Comparison of ENCODE assay signal across 21 cellular contexts in genomic region chr10:50358411-50358810, GRCh38.
"Had no signal": no experiment of that assay in that cellular context is flagged by ENCODE, and none has a peak within 500 bp of the region (broad histone marks: within the 10 kb centered on the region; RNA-seq: fewer than 3 reads in every experiment).

No MANE protein-coding gene starts in this region.

- H3K4me3 ChIP-seq: coronary artery, esophagus muscularis mucosa, gastrocnemius medialis, heart right ventricle, lung, pancreas, stomach had no signal

- ATAC-seq: gastrocnemius medialis, heart right ventricle, pancreas, right cardiac atrium had no signal

- H3K36me3 ChIP-seq: esophagus muscularis mucosa, gastrocnemius medialis, heart right ventricle, pancreas had no signal

- H3K27ac ChIP-seq: coronary artery, epithelial cell of prostate, esophagus muscularis mucosa, gastrocnemius medialis, heart right ventricle, pancreas, stomach had no signal

- H3K27me3 ChIP-seq: esophagus muscularis mucosa, gastrocnemius medialis, heart right ventricle, pancreas, stomach had no signal

- DNase-seq: effector memory CD4-positive, alpha-beta T cell; gastrocnemius medialis; heart right ventricle; hypothalamus; islet precursor cell; mesendoderm; naive B cell; occipital lobe; pancreas; right cardiac atrium; small intestine; stimulated activated CD4-positive, alpha-beta T cell treated with anti-CD3 and anti-CD28 coated beads, Interleukin-12 subunit alpha, Interleukin-12 subunit beta, amount 100 ng/mL, for 4 hours; stimulated activated naive CD4-positive, alpha-beta T cell; stomach; substantia nigra had no signal

- FAIRE-seq: endometrium, pancreas, small intestine, urothelium cell line had no signal

- H3K9me3 ChIP-seq: esophagus muscularis mucosa, gastrocnemius medialis, pancreas, stomach had no signal
